30 cellular contexts compared by ENCODE assay signal in genomic region chr2:205408690-205409089, GRCh38.
DNase-seq lines count a peak whose midpoint lies in the region; ATAC-seq and TF ChIP-seq lines count a peak whose summit lies in the region.
"Had no signal": no experiment of that assay in that cellular context is flagged by ENCODE, and none has a peak within 500 bp of the region (broad histone marks: within the 10 kb centered on the region; RNA-seq: fewer than 3 reads in every experiment).

No MANE protein-coding gene starts in this region.

- H3K4me1 ChIP-seq in adipocyte (ENCODE audit: control insufficient read depth, insufficient read depth, low read length): peaks cover 46% of the 10 kb centered on the region
- H3K4me1 ChIP-seq: prostate gland, right lobe of liver had no signal

- no peak overlapping the region; the same call in 1 of the 2 replicates for H3K4me3 Mint-ChIP-seq in HFFc6
- H3K4me3 Mint-ChIP-seq: activated naive CD4-positive, alpha-beta T cell treated with anti-CD3 and anti-CD28 coated beads for 36 hours; activated T-helper 1 cell treated with anti-CD3 and anti-CD28 coated beads, Interleukin-12 subunit alpha, Interleukin-12 subunit beta, Interleukin-2, Interleukin-4 antibody, amounts not matched to agents 30 ng/mL and 10 ng/mL and 1 ng/mL, durations not matched to agents 14 hours and 24 hours and 36 hours; naive B cell had no signal

- no peaks in the 10 kb centered on the region for H3K27me3 ChIP-seq in adipocyte (replicated peaks; ENCODE audit: control insufficient read depth, insufficient read depth, low read length)
- H3K27me3 ChIP-seq: adrenal gland, heart left ventricle, neutrophil, right lobe of liver, tibial nerve had no signal

- H3K27me3 Mint-ChIP-seq in HFFc6 (ENCODE audit: insufficient read depth): no peaks in the 10 kb centered on the region; the same call in 1 of the 2 replicates
- H3K27me3 Mint-ChIP-seq: naive B cell had no signal

- peaks cover 59% of the 10 kb centered on the region for H3K4me1 Mint-ChIP-seq in HFFc6 (ENCODE audit: low read depth)
- H3K4me1 Mint-ChIP-seq: naive B cell had no signal

- H3K36me3 ChIP-seq in adipocyte (ENCODE audit: control insufficient read depth, insufficient read depth, low read length, severe bottlenecking): no peaks in the 10 kb centered on the region
- H3K36me3 ChIP-seq: adrenal gland, heart left ventricle, neutrophil, prostate gland, right lobe of liver, tibial nerve had no signal

- no peaks in the 10 kb centered on the region for H3K9me3 ChIP-seq in adipocyte (ENCODE audit: control insufficient read depth, low read length)
- H3K9me3 ChIP-seq: adrenal gland, heart left ventricle, neutrophil, prostate gland, right lobe of liver, tibial nerve had no signal

- DNase-seq in HFFc6 (peak; percentile 15), adipocyte (ENCODE audit: low read depth) (no peak), fibroblast of peridontal ligament (ENCODE audit: extremely low read depth) (peak; percentile 31), NCI-H82 (lab: John Stamatoyannopoulos, UW) (no peak), NCI-H510A (lab: John Stamatoyannopoulos, UW) (no peak), left cardiac atrium (no peak)
- DNase-seq in activated CD4-positive, alpha-beta T cell treated with anti-CD3 and anti-CD28 coated beads for 1 hour: no peak
- DNase-seq: activated CD4-positive, alpha-beta T cell treated with anti-CD3 and anti-CD28 coated beads, Interleukin-2, amount 50 U/mL, for 48 hours; activated CD8-positive, alpha-beta memory T cell treated with anti-CD3 and anti-CD28 coated beads, Interleukin-2, amount 50 U/mL, for 4 hours; activated naive CD4-positive, alpha-beta T cell treated with anti-CD3 and anti-CD28 coated beads for 36 hours; adrenal gland; COR-L47; effector CD4-positive, alpha-beta T cell; GF-D8; GOT3; heart left ventricle; midbrain; naive B cell; NCI-H1092 treated with DMSO at 0.1 percent for 48 hours; NCI-H187 treated with DMSO at 0.1 percent for 48 hours; NCI-H2171; NK-92 treated with Interleukin-12 subunit alpha and Interleukin-12 subunit beta, amount 100 ng/mL, for 24 hours; right lobe of liver; stimulated activated CD4-positive, alpha-beta T cell treated with anti-CD3 and anti-CD28 coated beads, Interleukin-4, amount 100 ng/mL, for 4 hours; T-helper 2 cell had no signal

- ATAC-seq in left cardiac atrium: no peak
- ATAC-seq: activated CD4-positive, CD25-positive, alpha-beta regulatory T cell treated with anti-CD3 and anti-CD28 coated beads, Interleukin-2, amount 50 U/mL, for 24 hours; right lobe of liver had no signal

- TF ChIP-seq CTCF in HFFc6 (IDR thresholded peaks at IDR 0.05): no peak

- peak overlapping the region; percentile 41 for H3K9ac ChIP-seq in adipocyte (ENCODE audit: low read length)

- no peaks in the 10 kb centered on the region for H3K9me3 Mint-ChIP-seq in HFFc6
- H3K9me3 Mint-ChIP-seq: activated naive CD4-positive, alpha-beta T cell treated with anti-CD3 and anti-CD28 coated beads for 36 hours; activated T-helper 1 cell treated with anti-CD3 and anti-CD28 coated beads, Interleukin-12 subunit alpha, Interleukin-12 subunit beta, Interleukin-2, Interleukin-4 antibody, amounts not matched to agents 30 ng/mL and 10 ng/mL and 1 ng/mL, durations not matched to agents 14 hours and 24 hours and 36 hours had no signal

- H3K4me3 ChIP-seq in adipocyte (ENCODE audit: low read length): no peak overlapping the region
- H3K4me3 ChIP-seq: adrenal gland, heart left ventricle, prostate gland, right lobe of liver, tibial nerve had no signal

- intact Hi-C loops in left cardiac atrium (cut with DNase I): no loop called here

- H3K27ac Mint-ChIP-seq in HFFc6: no peak overlapping the region; the same call in 1 of the 2 replicates
- H3K27ac Mint-ChIP-seq: activated naive CD4-positive, alpha-beta T cell treated with anti-CD3 and anti-CD28 coated beads for 36 hours; activated T-helper 1 cell treated with anti-CD3 and anti-CD28 coated beads, Interleukin-12 subunit alpha, Interleukin-12 subunit beta, Interleukin-2, Interleukin-4 antibody, amounts not matched to agents 30 ng/mL and 10 ng/mL and 1 ng/mL, durations not matched to agents 14 hours and 24 hours and 36 hours; naive B cell had no signal

- no peaks in the 10 kb centered on the region for H3K36me3 Mint-ChIP-seq in HFFc6 (ENCODE audit: low read depth)
- H3K36me3 Mint-ChIP-seq: naive B cell had no signal

Comparison
In these comparisons a context has a peak if more than half of its experiments do, and no peak if none do; other contexts are left out.
1. DNase-seq: peak in HFFc6 (single experiment) and fibroblast of peridontal ligament (single experiment); none in adipocyte (single experiment), NCI-H82 (single experiment), activated CD4-positive, alpha-beta T cell treated with anti-CD3 and anti-CD28 coated beads for 1 hour (single experiment), NCI-H510A (single experiment) and left cardiac atrium (single experiment).